In genomic region chr1:2468041-2468472, GRCh38 we compare ENCODE assay signal across 9 cellular contexts. TPM values are rescaled to one million over a fixed set of nuclear protein-coding genes. Genes with fewer than 3 reads are reported as not detected.
DNase-seq lines count a peak whose midpoint lies in the region; ATAC-seq and TF ChIP-seq lines count a peak whose summit lies in the region.
"Had no signal": no experiment of that assay in that cellular context is flagged by ENCODE, and none has a peak within 500 bp of the region (broad histone marks: within the 10 kb centered on the region; RNA-seq: fewer than 3 reads in every experiment).

No MANE protein-coding gene starts in this region.

- H3K27me3 ChIP-seq in CD8-positive, alpha-beta memory T cell (ENCODE audit: insufficient read depth, low read length, poor library complexity, severe bottlenecking): peaks cover 4% of the 10 kb centered on the region

- peaks cover 0 to 9% (median 2%) of the 10 kb centered on the region in 3 donors for H3K4me1 Mint-ChIP-seq in CD8-positive, alpha-beta memory T cell
- H3K4me1 Mint-ChIP-seq in memory B cell: peaks cover 13% of the 10 kb centered on the region

- H4K20me1 ChIP-seq in OCI-LY7 (ENCODE audit: insufficient read depth, low read length): no peaks in the 10 kb centered on the region

- no peaks in the 10 kb centered on the region for H3K36me3 Mint-ChIP-seq in CD8-positive, alpha-beta memory T cell
- H3K36me3 Mint-ChIP-seq in memory B cell: no peaks in the 10 kb centered on the region

- H3K27ac Mint-ChIP-seq in CD8-positive, alpha-beta memory T cell: peak overlapping the region in 1 of 8 donors; percentile 75
- no peak overlapping the region for H3K27ac Mint-ChIP-seq in memory B cell

- H3K4me2 ChIP-seq in OCI-LY7 (ENCODE audit: low read length): no peak overlapping the region
- H3K4me2 ChIP-seq: KMS-11 had no signal

- peak; percentile 27 to 64 (median 46) for DNase-seq in CD8-positive, alpha-beta memory T cell
- DNase-seq in OCI-LY7 (ENCODE audit: low spot score): peak; percentile 33
- DNase-seq in activated naive CD4-positive, alpha-beta T cell treated with Interleukin-2 at 50 U/mL for 16 hours: peak; percentile 35
- DNase-seq in memory B cell (ENCODE audit: low spot score in 2 of 2): peak; percentile 36 to 50
- DNase-seq in NCI-H2227 treated with DMSO at 0.1 percent for 48 hours (lab: John Stamatoyannopoulos, UW): no peak

- intact Hi-C loops in OCI-LY7 (cut with micrococcal nuclease; ENCODE audit: unreplicated experiment): no loop called here

- no peak overlapping the region for H2AFZ ChIP-seq in OCI-LY7 (ENCODE audit: low read length)

- no peaks in the 10 kb centered on the region for H3K9me2 ChIP-seq in OCI-LY7 (ENCODE audit: insufficient read depth, low read length)

- H3K36me3 ChIP-seq in CD8-positive, alpha-beta memory T cell (ENCODE audit: insufficient read depth, low read length): no peaks in the 10 kb centered on the region
- H3K36me3 ChIP-seq in OCI-LY7 (ENCODE audit: insufficient read depth, low read length): no peaks in the 10 kb centered on the region

- no peaks in the 10 kb centered on the region for H3K4me1 ChIP-seq in CD8-positive, alpha-beta memory T cell (ENCODE audit: insufficient read depth, low read length)
- no peaks in the 10 kb centered on the region for H3K4me1 ChIP-seq in OCI-LY7 (ENCODE audit: insufficient read depth, low read length, poor library complexity, severe bottlenecking)

- CTCF ChIA-PET in CD8-positive, alpha-beta memory T cell (lab: Charles Lee): no interaction called here
- CTCF ChIA-PET in OCI-LY7 (lab: Charles Lee; ENCODE audit: unreplicated experiment): no interaction called here

- H3K27me3 Mint-ChIP-seq in CD8-positive, alpha-beta memory T cell: peaks cover 3 to 7% of the 10 kb centered on the region in 2 donors
- H3K27me3 Mint-ChIP-seq in memory B cell: peaks cover 10% of the 10 kb centered on the region

- H3K27ac ChIP-seq in CD8-positive, alpha-beta memory T cell (ENCODE audit: low read depth, low read length): no peak overlapping the region
- no peak overlapping the region for H3K27ac ChIP-seq in OCI-LY7 (ENCODE audit: low read depth, low read length, poor library complexity, severe bottlenecking)
- H3K27ac ChIP-seq: KMS-11 had no signal

- peak; percentile 54 for ATAC-seq in memory B cell (ENCODE audit: low read depth)
- ATAC-seq in GM19324 (IDR thresholded peaks at IDR 0.05; ENCODE audit: low FRiP score, unreplicated experiment): no peak
- ATAC-seq in GM19463 (IDR thresholded peaks at IDR 0.05; ENCODE audit: unreplicated experiment): no peak
- ATAC-seq in HG03565 (IDR thresholded peaks at IDR 0.05; ENCODE audit: unreplicated experiment): no peak

- no TSS peak for BruUV-seq in OCI-LY7 (replicated peaks; lab: Mats Ljungman, UMichigan)

- H3K9me3 Mint-ChIP-seq in CD8-positive, alpha-beta memory T cell: no peaks in the 10 kb centered on the region
- H3K9me3 Mint-ChIP-seq in memory B cell: no peaks in the 10 kb centered on the region

- H3K9me3 ChIP-seq in CD8-positive, alpha-beta memory T cell (ENCODE audit: low read length): no peaks in the 10 kb centered on the region
- H3K9me3 ChIP-seq in OCI-LY7 (ENCODE audit: low read length): no peaks in the 10 kb centered on the region

- no peak overlapping the region for H3K4me3 Mint-ChIP-seq in CD8-positive, alpha-beta memory T cell
- H3K4me3 Mint-ChIP-seq in memory B cell: no peak overlapping the region

- POLR2A ChIA-PET in CD8-positive, alpha-beta memory T cell (lab: Charles Lee): no interaction called here
- POLR2A ChIA-PET in OCI-LY7 (lab: Charles Lee): no interaction called here

- H3K79me2 ChIP-seq in OCI-LY7 (ENCODE audit: insufficient read depth, low read depth, low read length): no peaks in the 10 kb centered on the region

- no peak for TF ChIP-seq CTCF in OCI-LY7 (conservative IDR thresholded peaks at IDR 0.05; ENCODE audit: low read length)

- H3K4me3 ChIP-seq in CD8-positive, alpha-beta memory T cell (ENCODE audit: low read length): no peak overlapping the region
- no peak overlapping the region for H3K4me3 ChIP-seq in OCI-LY7 (ENCODE audit: low read depth, low read length, poor library complexity, severe bottlenecking)

RNA-seq across cellular contexts. Expression of gene PLCH2, which starts 8.0 kb away (rescaled TPM):
- 1 to 10 TPM; 2.5 TPM for total RNA-seq in CD8-positive, alpha-beta memory T cell
- 2.8 TPM for polyA plus RNA-seq in CD8-positive, alpha-beta memory T cell
- total RNA-seq in OCI-LY7 (2014; rRNA removed; shearing (Covaris generic)): 1.8 and 2.2 TPM in 2 replicates
- 1.0 and 1.4 TPM in 2 replicates for total RNA-seq in OCI-LY7 (2022)

RNA-seq across cellular contexts. Expression of gene PEX10, which starts 55.7 kb away (rescaled TPM):
- 10 to 100 TPM; 25.6 to 26.2 TPM for total RNA-seq in CD8-positive, alpha-beta memory T cell
- 8.9 TPM for polyA plus RNA-seq in CD8-positive, alpha-beta memory T cell
- 22.6 and 23.3 TPM in 2 replicates for total RNA-seq in OCI-LY7 (2014; rRNA removed; shearing (Covaris generic))
- 19.4 and 24.5 TPM in 2 replicates for total RNA-seq in OCI-LY7 (2022)

RNA-seq across cellular contexts. Expression of gene PANK4, which starts 58.3 kb away (rescaled TPM):
- total RNA-seq in CD8-positive, alpha-beta memory T cell: 10 to 100 TPM; 40.3 to 46.3 TPM
- polyA plus RNA-seq in CD8-positive, alpha-beta memory T cell: 25.0 TPM
- total RNA-seq in OCI-LY7 (2014; rRNA removed; shearing (Covaris generic)): 43.6 and 55.9 TPM in 2 replicates
- total RNA-seq in OCI-LY7 (2022): 49.1 and 53.9 TPM in 2 replicates
